20 cellular contexts compared by ENCODE assay signal in the genomic region with DNA sequence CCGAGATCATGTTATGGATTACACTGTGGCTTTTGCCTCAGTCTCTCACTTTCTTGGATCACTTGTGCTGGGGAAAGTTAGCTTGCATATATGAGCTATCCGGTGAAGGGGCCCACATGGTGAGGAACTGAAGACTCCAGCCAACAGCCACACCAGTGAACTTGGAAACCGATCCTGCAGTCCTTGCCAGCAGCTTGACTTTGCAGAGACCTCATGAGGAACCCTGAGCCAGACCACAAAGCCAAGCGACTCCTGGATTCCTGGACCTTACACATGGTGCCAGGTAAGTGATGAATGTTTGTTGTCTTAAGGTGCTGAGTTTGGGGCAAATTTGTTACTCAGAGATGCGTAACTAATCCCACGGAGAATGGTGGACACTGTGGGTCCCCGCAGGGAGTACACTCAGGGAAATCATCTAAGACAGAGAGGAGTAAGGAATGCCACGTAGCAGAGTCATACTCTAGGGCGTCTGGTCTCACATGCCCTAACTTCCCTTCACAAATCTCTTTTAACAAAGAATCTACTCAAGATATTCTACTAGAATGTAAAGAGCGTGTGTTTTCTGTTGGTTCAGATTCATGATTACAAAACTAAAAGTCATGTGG.
A peak's percentile ranks its signal among the peaks of the same experiment; 100 is the strongest.
DNase-seq lines count a peak whose midpoint lies in the region; ATAC-seq and TF ChIP-seq lines count a peak whose summit lies in the region.
"Had no signal": no experiment of that assay in that cellular context is flagged by ENCODE, and none has a peak within 500 bp of the region (broad histone marks: within the 10 kb centered on the region; RNA-seq: fewer than 3 reads in every experiment).

No MANE protein-coding gene starts in this region.

- DNase-seq in IMR-90 (no peak), fibroblast of lung (ENCODE audit: low read depth in 2 of 2) (peak; percentile 30 to 52), neural progenitor cell (ENCODE audit: low spot score) (no peak), AG08396 (ENCODE audit: low spot score) (no peak)
- no peak for DNase-seq in CD8-positive, alpha-beta memory T cell
- DNase-seq: BE2C; CD4-positive, alpha-beta T cell; DMS53; EL; GOT3; NCI-H1105 treated with DMSO at 0.1 percent for 48 hours; NCI-H1694 treated with DMSO at 0.1 percent for 48 hours; NCI-H2107; NCI-H2227 treated with DMSO at 0.1 percent for 48 hours; NCI-H524 treated with DMSO at 0.1 percent for 48 hours; PC-3 had no signal

- TF ChIP-seq POLR2A in IMR-90 (IDR thresholded peaks at IDR 0.05; ENCODE audit: low read depth, low read length) = no peak

- peak overlapping the region; percentile 75 for H3K27ac Mint-ChIP-seq in neural progenitor cell
- H3K27ac Mint-ChIP-seq in CD8-positive, alpha-beta memory T cell = no peak overlapping the region
- H3K27ac Mint-ChIP-seq: CD4-positive, alpha-beta T cell had no signal

- no peak overlapping the region for H3K4me3 Mint-ChIP-seq in neural progenitor cell
- H3K4me3 Mint-ChIP-seq in CD8-positive, alpha-beta memory T cell = no peak overlapping the region
- H3K4me3 Mint-ChIP-seq: CD4-positive, alpha-beta T cell had no signal

- peaks cover 8% of the 10 kb centered on the region for H3K27me3 Mint-ChIP-seq in neural progenitor cell (ENCODE audit: insufficient read depth, low read depth)
- peaks cover 5 to 17% of the 10 kb centered on the region in 2 donors for H3K27me3 Mint-ChIP-seq in CD8-positive, alpha-beta memory T cell

- no peak overlapping the region for H2BK20ac ChIP-seq in IMR-90 (ENCODE audit: low read depth, low read length)

- H3F3A ChIP-seq in neural progenitor cell (ENCODE audit: low read depth) = no peaks in the 10 kb centered on the region

- no peaks in the 10 kb centered on the region for H3K79me1 ChIP-seq in IMR-90 (ENCODE audit: low read depth in 1 of 2, low read length in 2 of 2)

- CTCF ChIA-PET in IMR-90 (lab: Yijun Ruan, JAX) = no interaction called here
- CTCF ChIA-PET in CD8-positive, alpha-beta memory T cell (lab: Charles Lee) = no interaction called here

- H2BK5ac ChIP-seq in IMR-90 (ENCODE audit: low read depth, low read length, poor library complexity, severe bottlenecking) = no peak overlapping the region

- H3K4me1 ChIP-seq in IMR-90 (ENCODE audit: control insufficient read depth, insufficient read depth, low read length) (no peaks in the 10 kb centered on the region), fibroblast of lung (ENCODE audit: control insufficient read depth, extremely low read depth, insufficient read depth, low read length) (peaks cover 2% of the 10 kb centered on the region), neural progenitor cell (no peaks in the 10 kb centered on the region)
- no peaks in the 10 kb centered on the region for H3K4me1 ChIP-seq in CD8-positive, alpha-beta memory T cell (ENCODE audit: insufficient read depth, low read length)
- H3K4me1 ChIP-seq: BE2C had no signal

- no peak overlapping the region for H4K8ac ChIP-seq in IMR-90 (ENCODE audit: low read depth in 2 of 2, low read length in 2 of 2)

- H2AFZ ChIP-seq in IMR-90 (replicated peaks; ENCODE audit: low read length, poor library complexity) = peak overlapping the region; percentile 56
- no peak overlapping the region for H2AFZ ChIP-seq in fibroblast of lung (ENCODE audit: low read length)
- no peak overlapping the region for H2AFZ ChIP-seq in neural progenitor cell (replicated peaks)

- in situ Hi-C loops in IMR-90 (cut with MboI; ENCODE audit: low sequenced_read_pairs) = no loop called here

- no peak overlapping the region for H3K56ac ChIP-seq in IMR-90 (ENCODE audit: extremely low read depth, insufficient read depth, low read length)

- H3K27me3 ChIP-seq in IMR-90 (ENCODE audit: control insufficient read depth, insufficient read depth, low read length) (peaks cover 8% of the 10 kb centered on the region), fibroblast of lung (ENCODE audit: control insufficient read depth, insufficient read depth, low read length) (no peaks in the 10 kb centered on the region), neural progenitor cell (no peaks in the 10 kb centered on the region)
- H3K27me3 ChIP-seq in CD8-positive, alpha-beta memory T cell (ENCODE audit: insufficient read depth, low read length, poor library complexity, severe bottlenecking) = no peaks in the 10 kb centered on the region
- H3K27me3 ChIP-seq: BE2C had no signal

- no peak for TF ChIP-seq RAD21 in IMR-90 (IDR thresholded peaks at IDR 0.05; ENCODE audit: low read length)

- H3K4ac ChIP-seq in IMR-90 (ENCODE audit: low read depth, low read length) = no peak overlapping the region

- no peak overlapping the region for H4K91ac ChIP-seq in IMR-90 (ENCODE audit: insufficient read depth, low read depth, low read length)

- H2AK5ac ChIP-seq in IMR-90 (ENCODE audit: low read depth, low read length) = no peak overlapping the region

- H3K36me3 ChIP-seq in IMR-90 (ENCODE audit: control insufficient read depth, insufficient read depth, low read length) (no peaks in the 10 kb centered on the region), fibroblast of lung (ENCODE audit: control insufficient read depth, insufficient read depth, low read length) (no peaks in the 10 kb centered on the region), neural progenitor cell (no peaks in the 10 kb centered on the region)
- no peaks in the 10 kb centered on the region for H3K36me3 ChIP-seq in CD8-positive, alpha-beta memory T cell (ENCODE audit: insufficient read depth, low read length)
- H3K36me3 ChIP-seq: BE2C had no signal

- peaks cover 7% of the 10 kb centered on the region for H3K9me3 Mint-ChIP-seq in neural progenitor cell
- H3K9me3 Mint-ChIP-seq in CD8-positive, alpha-beta memory T cell = peaks cover 0 to 3% (median 0%) of the 10 kb centered on the region in 5 donors
- H3K9me3 Mint-ChIP-seq: CD4-positive, alpha-beta T cell had no signal

- H2BK15ac ChIP-seq in IMR-90 (ENCODE audit: low read depth, low read length) = no peak overlapping the region

- H2AK9ac ChIP-seq in IMR-90 (replicated peaks; ENCODE audit: low read depth, low read length, poor library complexity) = no peak overlapping the region

- H3K23ac ChIP-seq in IMR-90 (ENCODE audit: low read depth, low read length) = no peak overlapping the region

- intact Hi-C loops in IMR-90 (cut with micrococcal nuclease) = loop anchor here (10.0 kb wide), 1 partner anchor 368 kb away; no protein-coding TSS in a partner anchor

- H3K79me2 ChIP-seq in fibroblast of lung (ENCODE audit: control insufficient read depth, insufficient read depth, low read length) = no peaks in the 10 kb centered on the region
- H3K79me2 ChIP-seq in neural progenitor cell (ENCODE audit: low read depth) = no peaks in the 10 kb centered on the region

- H3K4me3 ChIP-seq in IMR-90 (ENCODE audit: insufficient read depth, low read depth, low read length) = no peak overlapping the region
- H3K4me3 ChIP-seq in fibroblast of lung (replicated peaks in 1 of 4; ENCODE audit: control extremely low read depth in 1 of 4, insufficient read depth in 1 of 4, low read depth in 3 of 4, low read length in 4 of 4) = no peak overlapping the region
- no peak overlapping the region for H3K4me3 ChIP-seq in neural progenitor cell
- no peak overlapping the region for H3K4me3 ChIP-seq in CD8-positive, alpha-beta memory T cell (ENCODE audit: low read length)
- H3K4me3 ChIP-seq: GM12878 had no signal

- no TSS peak for BruUV-seq in IMR-90 (replicated peaks; lab: Mats Ljungman, UMichigan)

- TF ChIP-seq CTCF in IMR-90 (conservative IDR thresholded peaks at IDR 0.05; ENCODE audit: low read depth, low read length) (no peak), VCaP (conservative IDR thresholded peaks at IDR 0.05) (no peak), fibroblast of lung (conservative IDR thresholded peaks at IDR 0.05 in 1 of 2, IDR thresholded peaks at IDR 0.05 in 1 of 2; ENCODE audit: low read depth in 1 of 2, low read length in 2 of 2) (no peak), neural progenitor cell (IDR thresholded peaks at IDR 0.05) (no peak)

- no peak overlapping the region for H2BK120ac ChIP-seq in IMR-90 (ENCODE audit: low read depth, low read length)

- POLR2A ChIA-PET in IMR-90 (lab: Charles Lee; ENCODE audit: unreplicated experiment) = no interaction called here
- POLR2A ChIA-PET in CD8-positive, alpha-beta memory T cell (lab: Charles Lee) = no interaction called here

- no peak overlapping the region for H4K5ac ChIP-seq in IMR-90 (ENCODE audit: low read depth, low read length)

- H3K9ac ChIP-seq in IMR-90 (ENCODE audit: low read depth, low read length) (no peak overlapping the region), fibroblast of lung (ENCODE audit: insufficient read depth, low read length) (no peak overlapping the region), neural progenitor cell (no peak overlapping the region)

- no peak overlapping the region for H3K14ac ChIP-seq in IMR-90 (replicated peaks; ENCODE audit: low read depth, low read length)

- no peak overlapping the region for H3K18ac ChIP-seq in IMR-90 (ENCODE audit: low read depth, low read length)

- WGBS in IMR-90 (ENCODE audit: extremely low coverage in 2 of 2, insufficient read length in 1 of 2), 2 experiments = no CpG with 5 or more reads among the region's 10 CpGs

- ATAC-seq in IMR-90 (ENCODE audit: low read depth) (no peak), HG03460 (IDR thresholded peaks at IDR 0.05; ENCODE audit: unreplicated experiment) (no peak)
- ATAC-seq: GM12878, HCT116, PC-3 had no signal

- H3K9me3 ChIP-seq in IMR-90 (ENCODE audit: control insufficient read depth, insufficient read depth, low read length) (no peaks in the 10 kb centered on the region), fibroblast of lung (ENCODE audit: control insufficient read depth, insufficient read depth, low read depth, low read length) (no peaks in the 10 kb centered on the region), neural progenitor cell (ENCODE audit: low read depth) (no peaks in the 10 kb centered on the region)
- H3K9me3 ChIP-seq in CD8-positive, alpha-beta memory T cell (ENCODE audit: low read length) = no peaks in the 10 kb centered on the region
- H3K9me3 ChIP-seq: BE2C had no signal

- H3K4me2 ChIP-seq in IMR-90 (ENCODE audit: low read depth, low read length) (no peak overlapping the region), fibroblast of lung (ENCODE audit: extremely low read depth, insufficient read depth, low read length) (no peak overlapping the region), neural progenitor cell (no peak overlapping the region)

- H3K27ac ChIP-seq in IMR-90 (ENCODE audit: insufficient read depth, low read length) (no peak overlapping the region), VCaP (peak overlapping the region; percentile 61; the same call in 1 of the 2 replicates), fibroblast of lung (ENCODE audit: insufficient read depth, low read length) (no peak overlapping the region), neural progenitor cell (no peak overlapping the region)
- no peak overlapping the region for H3K27ac ChIP-seq in CD8-positive, alpha-beta memory T cell (ENCODE audit: low read depth, low read length)

- H3K4me1 Mint-ChIP-seq in neural progenitor cell = no peaks in the 10 kb centered on the region
- H3K4me1 Mint-ChIP-seq in CD8-positive, alpha-beta memory T cell = no peaks in the 10 kb centered on the region

- H3K36me3 Mint-ChIP-seq in neural progenitor cell = no peaks in the 10 kb centered on the region
- no peaks in the 10 kb centered on the region for H3K36me3 Mint-ChIP-seq in CD8-positive, alpha-beta memory T cell

- H4K20me1 ChIP-seq in IMR-90 (ENCODE audit: insufficient read depth, low read length) (no peaks in the 10 kb centered on the region), fibroblast of lung (ENCODE audit: control insufficient read depth, extremely low read depth, insufficient read depth, low read length) (no peaks in the 10 kb centered on the region), neural progenitor cell (ENCODE audit: low read depth) (no peaks in the 10 kb centered on the region)

- dilution Hi-C loops in IMR-90 (cut with HindIII; ENCODE audit: low sequenced_read_pairs, unreplicated experiment) = no loop called here

- H3K9me1 ChIP-seq in IMR-90 (ENCODE audit: insufficient read depth, low read length) = no peaks in the 10 kb centered on the region

Comparison
In these comparisons a context has a peak if more than half of its experiments do, and no peak if none do; other contexts are left out.
1. DNase-seq: peak in fibroblast of lung (2 of 2); none in IMR-90 (single experiment), neural progenitor cell (single experiment), CD8-positive, alpha-beta memory T cell (0 of 5) and AG08396 (single experiment).